In the genomic region with DNA sequence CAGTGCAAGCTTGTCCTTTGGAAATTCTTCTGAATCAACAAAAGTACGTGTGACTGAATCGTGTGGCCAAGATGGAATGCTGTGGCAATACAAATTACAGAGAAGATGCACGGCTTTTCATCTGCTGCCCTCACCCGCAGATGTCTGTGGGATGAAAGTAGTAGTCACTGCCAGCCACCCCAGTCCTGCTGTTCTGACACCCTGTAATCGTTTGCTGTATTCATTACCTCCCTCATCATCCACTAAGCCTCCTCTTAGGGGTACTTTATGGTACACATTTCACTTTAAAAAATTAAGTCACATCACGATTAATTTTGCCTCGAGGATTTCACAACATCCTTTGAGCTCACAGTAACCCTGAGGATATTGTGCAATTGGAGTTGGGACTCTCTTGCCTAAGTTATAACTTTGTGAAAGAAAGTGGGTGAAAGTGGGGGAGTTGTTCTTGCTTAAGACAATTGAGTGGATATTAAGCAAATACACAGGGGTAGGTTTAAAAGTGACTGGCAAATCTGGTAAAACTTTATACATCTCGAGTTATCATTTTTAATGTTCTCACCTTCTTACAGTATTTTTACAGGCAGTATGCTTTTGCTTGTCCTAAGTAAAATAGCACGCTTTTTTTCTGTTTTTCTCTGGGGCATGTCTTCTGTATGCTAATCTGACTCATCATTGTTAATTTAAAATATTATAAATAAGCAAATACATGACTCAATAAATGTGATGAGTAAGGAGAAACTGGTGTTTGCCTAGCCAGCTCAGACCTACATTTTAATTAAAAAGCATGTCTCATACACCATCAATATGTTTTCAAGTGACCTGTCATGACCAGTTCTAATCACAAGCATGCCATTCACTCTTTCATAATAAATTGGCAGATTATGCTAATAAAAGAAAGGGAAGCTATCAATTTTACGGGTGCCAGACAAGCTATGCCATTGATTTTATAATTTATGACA, we compare ENCODE assay signal across 10 cellular contexts.
DNase-seq lines count a peak whose midpoint lies in the region; FAIRE-seq and TF ChIP-seq lines count a peak whose summit lies in the region.
"Had no signal": no experiment of that assay in that cellular context is flagged by ENCODE, and none has a peak within 500 bp of the region (broad histone marks: within the 10 kb centered on the region; RNA-seq: fewer than 3 reads in every experiment).

No MANE protein-coding gene starts in this region.

- no peak for TF ChIP-seq POLR2A in H1 (IDR thresholded peaks at IDR 0.05; ENCODE audit: control extremely low read depth in 1 of 2, low read depth in 2 of 2, low read length in 2 of 2)

- no peaks in the 10 kb centered on the region for H3K36me3 Mint-ChIP-seq in nephron (ENCODE audit: low read depth)

- no peak for TF ChIP-seq EP300 in H1 (IDR thresholded peaks at IDR 0.05; ENCODE audit: borderline replicate concordance in 1 of 2, low read depth in 2 of 2, low read length in 2 of 2)

- H3K56ac ChIP-seq in H1 (replicated peaks; ENCODE audit: insufficient read length, low read depth, low read length), result no peak overlapping the region

- H3K4me1 ChIP-seq in H1 (replicated peaks in 1 of 4; ENCODE audit: control insufficient read depth in 3 of 4, insufficient read depth in 4 of 4, low read length in 3 of 4), result peaks cover 0 to 4% (median 0%) of the 10 kb centered on the region in 4 experiments; a peak in 2 of 7 replicates

- peak; percentile 44 for DNase-seq in AG08396 (ENCODE audit: low spot score)
- peak; percentile 1 for DNase-seq in NCI-H774 (lab: John Stamatoyannopoulos, UW)
- DNase-seq in H1 (ENCODE audit: low read depth in 1 of 2, low spot score in 2 of 2), result no peak
- no peak for DNase-seq in 8988T
- DNase-seq in NCI-H1694 (lab: John Stamatoyannopoulos, UW), result no peak
- DNase-seq in NCI-H1105 (lab: John Stamatoyannopoulos, UW), result no peak
- no peak for DNase-seq in OCI-M2 (lab: John Stamatoyannopoulos, UW; ENCODE audit: unreplicated experiment)
- DNase-seq: activated CD4-positive, alpha-beta T cell treated with anti-CD3 and anti-CD28 coated beads for 48 hours; DND-41 had no signal

- no peak overlapping the region for H3K4me3 ChIP-seq in H1 (ENCODE audit: extremely low read depth in 1 of 4, insufficient read depth in 2 of 4, low read depth in 3 of 4, low read length in 4 of 4)

- H2AFZ ChIP-seq in H1 (ENCODE audit: low read length), result peak overlapping the region; percentile 26; the same call in 1 of the 2 replicates

- peak overlapping the region; percentile 29 to 59 (median 57) for H3K27ac Mint-ChIP-seq in nephron

- no peak overlapping the region for H2BK5ac ChIP-seq in H1 (ENCODE audit: low read depth, low read length)

- TF ChIP-seq CTCF in H1 (IDR thresholded peaks at IDR 0.05; ENCODE audit: control extremely low read depth in 1 of 3, insufficient read depth in 1 of 3, low read depth in 1 of 3, low read length in 3 of 3) (no peak), nephron (IDR thresholded peaks at IDR 0.05; ENCODE audit: unreplicated experiment in 3 of 3) (no peak)

- H3K9me3 Mint-ChIP-seq in nephron, result no peaks in the 10 kb centered on the region

- no peak for TF ChIP-seq RAD21 in H1 (IDR thresholded peaks at IDR 0.05 in 1 of 2, conservative IDR thresholded peaks at IDR 0.05 in 1 of 2; ENCODE audit: low read depth in 2 of 2, low read length in 2 of 2)

- no peak overlapping the region for H4K91ac ChIP-seq in H1 (replicated peaks; ENCODE audit: insufficient read length, low read length)

- no peaks in the 10 kb centered on the region for H3K36me3 ChIP-seq in H1 (ENCODE audit: control insufficient read depth in 2 of 4, insufficient read depth in 4 of 4, low read length in 3 of 4)

- no peak overlapping the region for H3K27ac ChIP-seq in H1 (ENCODE audit: low read depth, low read length)

- H3K4ac ChIP-seq in H1 (replicated peaks; ENCODE audit: insufficient read length, low read depth, low read length), result no peak overlapping the region

- no peak overlapping the region for H3K4me3 Mint-ChIP-seq in nephron

- no peaks in the 10 kb centered on the region for H3K79me2 ChIP-seq in H1 (ENCODE audit: control insufficient read depth in 1 of 2, insufficient read depth in 2 of 2, low read length in 2 of 2)

- no peak for FAIRE-seq in H1 (lab: Jason Lieb, UNC)

- H4K20me1 ChIP-seq in H1 (replicated peaks in 1 of 2; ENCODE audit: control insufficient read depth in 1 of 2, insufficient read depth in 2 of 2, low read length in 2 of 2), result no peaks in the 10 kb centered on the region

- POLR2A ChIA-PET in H1 (lab: Charles Lee; ENCODE audit: partially characterized antibody), result no interaction called here

- no peak overlapping the region for H4K8ac ChIP-seq in H1 (ENCODE audit: extremely low read depth, insufficient read depth, low read length)

- H2BK12ac ChIP-seq in H1 (ENCODE audit: low read depth, low read length), result no peak overlapping the region

- H3K27me3 ChIP-seq in H1 (replicated peaks in 1 of 4; ENCODE audit: control insufficient read depth in 3 of 4, extremely low read depth in 1 of 4, insufficient read depth in 3 of 4, low read length in 3 of 4), result no peaks in the 10 kb centered on the region

- H3K4me2 ChIP-seq in H1 (ENCODE audit: insufficient read depth in 1 of 2, low read depth in 2 of 2, low read length in 2 of 2), result no peak overlapping the region

- no peak overlapping the region for H4K5ac ChIP-seq in H1 (ENCODE audit: insufficient read length, low read depth, low read length)

- H3K9me3 ChIP-seq in H1 (ENCODE audit: insufficient read depth in 2 of 2, low read depth in 1 of 2, low read length in 1 of 2), result no peaks in the 10 kb centered on the region

- H2BK15ac ChIP-seq in H1 (ENCODE audit: low read length), result no peak overlapping the region

- H3K79me1 ChIP-seq in H1 (ENCODE audit: low read depth, low read length), result no peaks in the 10 kb centered on the region

- no peak overlapping the region for H2BK20ac ChIP-seq in H1 (ENCODE audit: low read length)

- WGBS in H1 (ENCODE audit: extremely low coverage in 1 of 2, insufficient coverage in 1 of 2, insufficient read length in 1 of 2, insufficient replicate concordance in 2 of 2, low coverage in 1 of 2, low lambda C conversion rate in 2 of 2, missing lambda C conversion rate in 1 of 2), 2 experiments, result 86% methylated on average over 10 of the region's 10 CpGs; no CpG with 5 or more reads in 1 of the 2 experiments

- H2AK5ac ChIP-seq in H1 (ENCODE audit: low read depth, low read length), result no peak overlapping the region

- no peaks in the 10 kb centered on the region for H3K23me2 ChIP-seq in H1 (ENCODE audit: low read depth, low read length)

- CTCF ChIA-PET in H1 (lab: Charles Lee; ENCODE audit: partially characterized antibody), result interaction anchor here (1.0 to 2.2 kb wide), 2 partner anchors 9 to 14 kb away, joined by 3 to 8 read pairs; no protein-coding TSS in a partner anchor

- H3K14ac ChIP-seq in H1 (ENCODE audit: insufficient read length), result no peak overlapping the region

- H3K9ac ChIP-seq in H1 (replicated peaks in 1 of 4; ENCODE audit: extremely low read depth in 1 of 4, low read depth in 3 of 4, low read length in 3 of 4), result no peak overlapping the region

- no peak overlapping the region for H3K23ac ChIP-seq in H1 (ENCODE audit: insufficient read length)

- peaks cover 41% of the 10 kb centered on the region for H3K4me1 Mint-ChIP-seq in nephron

- no peak overlapping the region for H3K18ac ChIP-seq in H1 (ENCODE audit: extremely low read depth, low read length)

- H2BK120ac ChIP-seq in H1 (replicated peaks; ENCODE audit: low read depth, low read length), result no peak overlapping the region

- no peaks in the 10 kb centered on the region for H3K27me3 Mint-ChIP-seq in nephron (ENCODE audit: low read depth)

TF ChIP-seq in H1, 55 proteins besides CTCF, POLR2A, EP300 and RAD21:
- TF ChIP-seq KDM1A (IDR thresholded peaks at IDR 0.05; ENCODE audit: borderline replicate concordance, low read length), result no peak
- peak; percentile 72; the same call in 1 of the 2 replicates for TF ChIP-seq CEBPB (IDR thresholded peaks at IDR 0.05; ENCODE audit: low read depth, low read length)
TF ChIP-seq in H1: peak in this region for 1.

Comparison
In these comparisons a context has a peak if more than half of its experiments do, and no peak if none do; other contexts are left out.
1. DNase-seq: peak in AG08396 (single experiment) and NCI-H774 (single experiment); none in H1 (0 of 2), 8988T (single experiment), NCI-H1694 (single experiment), NCI-H1105 (single experiment) and OCI-M2 (single experiment).